ENCODE assay signal across 1 cellular context in genomic region chr2:27428213-27428977, GRCh38.
TF ChIP-seq lines count a peak whose summit lies in the region.

Gene NRBP1 (plus strand): TSS chr2:27428631. CDS start chr2:27433274, 4,643 bp downstream.

TF ChIP-seq in HEK293, 187 proteins besides CTCF, POLR2A, EP300 and RAD21 (continued from another document and continues in another):
- peak; percentile 96 for TF ChIP-seq PRDM10 (tag by site-specific recombination; IDR thresholded peaks at IDR 0.05)
- no peak; the same call in 1 of the 2 replicates for TF ChIP-seq SP7 (tag by site-specific recombination; IDR thresholded peaks at IDR 0.05)
- peak; percentile 34 for TF ChIP-seq GLIS1 (tag by site-specific recombination; IDR thresholded peaks at IDR 0.05)
- no peak for TF ChIP-seq ZNF677 (tag by site-specific recombination; IDR thresholded peaks at IDR 0.05)
- TF ChIP-seq ZNF26 (tag by site-specific recombination; IDR thresholded peaks at IDR 0.05), result no peak
- TF ChIP-seq ZNF660 (tag by site-specific recombination; IDR thresholded peaks at IDR 0.05), result no peak
- TF ChIP-seq ZNF394 (tag by site-specific recombination; IDR thresholded peaks at IDR 0.05; ENCODE audit: borderline replicate concordance), result peak; percentile 33; the same call in 1 of the 2 replicates
- TF ChIP-seq ZEB2 (tag by site-specific recombination; IDR thresholded peaks at IDR 0.05), result peak; percentile 93
- TF ChIP-seq ZBTB1 (tag by site-specific recombination; IDR thresholded peaks at IDR 0.05), result no peak
- no peak for TF ChIP-seq ZNF580 (tag by site-specific recombination; IDR thresholded peaks at IDR 0.05)
- no peak; the same call in 1 of the 2 replicates for TF ChIP-seq ZNF449 (tag by site-specific recombination; IDR thresholded peaks at IDR 0.05)
- no peak for TF ChIP-seq ZNF350 (tag by site-specific recombination; IDR thresholded peaks at IDR 0.05)
- TF ChIP-seq ZNF423 (tag by site-specific recombination; IDR thresholded peaks at IDR 0.05), result 0 out of 2 replicates have a peak, but pooled peaks have one; percentile 36
- TF ChIP-seq ZNF19 (tag by site-specific recombination; IDR thresholded peaks at IDR 0.05; ENCODE audit: low read depth), result no peak
- 0 out of 2 replicates have a peak, but pooled peaks have one; percentile 18 for TF ChIP-seq ZNF341 (tag by site-specific recombination; IDR thresholded peaks at IDR 0.05; ENCODE audit: low read depth)
- TF ChIP-seq ZNF777 (tag by site-specific recombination; IDR thresholded peaks at IDR 0.05; ENCODE audit: borderline replicate concordance), result no peak
- no peak for TF ChIP-seq ZNF530 (tag by site-specific recombination; IDR thresholded peaks at IDR 0.05; ENCODE audit: low read depth)
- no peak for TF ChIP-seq ZSCAN23 (tag by site-specific recombination; IDR thresholded peaks at IDR 0.05)
- no peak for TF ChIP-seq INSM2 (tag by site-specific recombination; IDR thresholded peaks at IDR 0.05)
- TF ChIP-seq FEZF1 (tag by site-specific recombination; IDR thresholded peaks at IDR 0.05), result no peak; the same call in 1 of the 2 replicates
- no peak for TF ChIP-seq ZNF623 (tag by site-specific recombination; IDR thresholded peaks at IDR 0.05)
- no peak for TF ChIP-seq SALL2 (tag by site-specific recombination; IDR thresholded peaks at IDR 0.05; ENCODE audit: borderline replicate concordance)
- TF ChIP-seq ZNF132 (tag by site-specific recombination; IDR thresholded peaks at IDR 0.05; ENCODE audit: borderline replicate concordance), result no peak
- TF ChIP-seq ZNF707 (tag by site-specific recombination; IDR thresholded peaks at IDR 0.05), result no peak
- no peak for TF ChIP-seq ZNF311 (tag by site-specific recombination; IDR thresholded peaks at IDR 0.05; ENCODE audit: borderline replicate concordance)
- no peak for TF ChIP-seq ZNF112 (tag by site-specific recombination; IDR thresholded peaks at IDR 0.05)
- peak; percentile 80 for TF ChIP-seq ZBTB10 (tag by site-specific recombination; IDR thresholded peaks at IDR 0.05)
- no peak for TF ChIP-seq MYNN (tag by site-specific recombination; IDR thresholded peaks at IDR 0.05; ENCODE audit: borderline replicate concordance)
- TF ChIP-seq ZNF560 (tag by site-specific recombination; IDR thresholded peaks at IDR 0.05; ENCODE audit: borderline replicate concordance), result no peak
- TF ChIP-seq KLF8 (tag by site-specific recombination; IDR thresholded peaks at IDR 0.05), result peak; percentile 93
- TF ChIP-seq ZNF596 (tag by site-specific recombination; IDR thresholded peaks at IDR 0.05), result no peak
- no peak for TF ChIP-seq ZNF76 (tag by site-specific recombination; IDR thresholded peaks at IDR 0.05; ENCODE audit: borderline replicate concordance, low read depth)
- TF ChIP-seq IKZF3 (tag by site-specific recombination; IDR thresholded peaks at IDR 0.05), result no peak
- no peak for TF ChIP-seq REST (tag by site-specific recombination; IDR thresholded peaks at IDR 0.05)
- TF ChIP-seq ZNF585B (tag by site-specific recombination; IDR thresholded peaks at IDR 0.05), result peak; percentile 23; the same call in 1 of the 2 replicates
- no peak for TF ChIP-seq ZNF48 (tag by site-specific recombination; IDR thresholded peaks at IDR 0.05)
- no peak for TF ChIP-seq ZNF18 (tag by site-specific recombination; IDR thresholded peaks at IDR 0.05)
- TF ChIP-seq ZNF529 (tag by site-specific recombination; IDR thresholded peaks at IDR 0.05; ENCODE audit: insufficient replicate concordance), result no peak
- peak; percentile 76 for TF ChIP-seq ZBTB26 (tag by site-specific recombination; optimal IDR thresholded peaks at IDR 0.05)
- TF ChIP-seq ZBTB8A (tag by site-specific recombination; IDR thresholded peaks at IDR 0.05), result peak; percentile 47
- TF ChIP-seq OSR2 (tag by site-specific recombination; IDR thresholded peaks at IDR 0.05), result no peak
- no peak for TF ChIP-seq TCF7L2 (IDR thresholded peaks at IDR 0.05; ENCODE audit: borderline replicate concordance, low read depth, low read length)
- TF ChIP-seq ZNF791 (tag by site-specific recombination; IDR thresholded peaks at IDR 0.05), result no peak
